In the genomic region with DNA sequence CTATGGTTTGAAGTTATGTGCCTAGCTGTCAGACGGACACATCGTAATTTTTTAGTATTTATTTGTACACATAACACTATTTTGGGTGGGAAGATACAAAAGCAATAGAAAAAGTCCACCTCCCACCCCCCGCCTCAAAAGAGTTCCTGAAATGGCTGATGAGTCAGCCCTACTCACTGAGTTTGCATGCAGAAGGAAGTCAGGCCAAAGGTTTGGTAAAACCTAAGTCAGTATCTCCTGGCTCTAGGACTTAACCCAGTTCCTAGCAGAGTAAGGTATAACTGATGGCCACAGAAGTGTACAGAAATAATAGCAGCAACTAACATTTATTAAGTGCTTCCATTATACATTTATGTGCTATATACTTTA, we compare ENCODE assay signal across 10 cellular contexts. TPM values are rescaled to one million over a fixed set of nuclear protein-coding genes. Genes with fewer than 3 reads are reported as not detected.
A peak's percentile ranks its signal among the peaks of the same experiment; 100 is the strongest.
DNase-seq lines count a peak whose midpoint lies in the region; ATAC-seq, FAIRE-seq and TF ChIP-seq lines count a peak whose summit lies in the region.
"Had no signal": no experiment of that assay in that cellular context is flagged by ENCODE, and none has a peak within 500 bp of the region (broad histone marks: within the 10 kb centered on the region; RNA-seq: fewer than 3 reads in every experiment).

No MANE protein-coding gene starts in this region.

- peak; percentile 65 for DNase-seq in activated CD4-positive, alpha-beta T cell treated with anti-CD3 and anti-CD28 coated beads, Interleukin-2, amount 10 ng/mL, durations not matched to agents 24 days and 14 days
- no peak for DNase-seq in activated CD4-positive, alpha-beta T cell treated with anti-CD3 and anti-CD28 coated beads, Interleukin-2, amount 50 U/mL, for 1 hour
- peak; percentile 42 for DNase-seq in astrocyte (ENCODE audit: low read depth)
- DNase-seq in T-helper 17 cell: no peak
- DNase-seq: anterior cingulate cortex had no signal

- peak overlapping the region; percentile 17 for H3K4me3 ChIP-seq in Loucy (ENCODE audit: low read length, poor library complexity, severe bottlenecking)
- H3K4me3 ChIP-seq in astrocyte (ENCODE audit: insufficient read depth, low read depth, low read length): no peak overlapping the region
- H3K4me3 ChIP-seq in neutrophil (ENCODE audit: low read depth in 1 of 2, low read length in 1 of 2): peak overlapping the region in 1 of 2 experiments; percentile 5

- peak overlapping the region; percentile 2 for H3K4me2 ChIP-seq in Loucy (ENCODE audit: low read depth, low read length, poor library complexity, severe bottlenecking)
- peak overlapping the region; percentile 25 for H3K4me2 ChIP-seq in astrocyte (ENCODE audit: low read length)

- H3K4me1 Mint-ChIP-seq in activated CD4-positive, alpha-beta T cell treated with anti-CD3 and anti-CD28 coated beads, Interleukin-2, amount 10 ng/mL, durations not matched to agents 24 days and 14 days: peaks cover 39% of the 10 kb centered on the region
- peaks cover 29% of the 10 kb centered on the region for H3K4me1 Mint-ChIP-seq in astrocyte (ENCODE audit: low read depth, unreplicated experiment)
- peaks cover 35% of the 10 kb centered on the region for H3K4me1 Mint-ChIP-seq in T-helper 17 cell

- H3K9me3 ChIP-seq in Loucy (ENCODE audit: insufficient read depth, low read depth, low read length): no peaks in the 10 kb centered on the region
- H3K9me3 ChIP-seq in astrocyte (ENCODE audit: insufficient read depth, low read depth, low read length): no peaks in the 10 kb centered on the region
- H3K9me3 ChIP-seq in neutrophil: no peaks in the 10 kb centered on the region
- no peaks in the 10 kb centered on the region for H3K9me3 ChIP-seq in T-helper 17 cell (ENCODE audit: control insufficient read depth, low read length, poor library complexity, severe bottlenecking)

- H4K20me1 ChIP-seq in Loucy (ENCODE audit: insufficient read depth, low read length, poor library complexity, severe bottlenecking): peaks cover 12% of the 10 kb centered on the region
- H4K20me1 ChIP-seq in astrocyte (ENCODE audit: insufficient read depth, low read length): peaks cover 8% of the 10 kb centered on the region

- H3K27ac ChIP-seq in astrocyte (ENCODE audit: low read depth, low read length): no peak overlapping the region
- H3K27ac ChIP-seq in neutrophil: peak overlapping the region; percentile 75

- H3K27me3 ChIP-seq in Loucy (ENCODE audit: insufficient read depth, low read length, poor library complexity, severe bottlenecking): no peaks in the 10 kb centered on the region
- H3K27me3 ChIP-seq in astrocyte (ENCODE audit: insufficient read depth, low read length): no peaks in the 10 kb centered on the region
- H3K27me3 ChIP-seq in neutrophil: no peaks in the 10 kb centered on the region

- H3K27me3 Mint-ChIP-seq in activated CD4-positive, alpha-beta T cell treated with anti-CD3 and anti-CD28 coated beads, Interleukin-2, amount 10 ng/mL, durations not matched to agents 24 days and 14 days: no peaks in the 10 kb centered on the region
- H3K27me3 Mint-ChIP-seq in astrocyte (ENCODE audit: low read depth, unreplicated experiment) (no peaks in the 10 kb centered on the region), T-helper 17 cell (peaks cover under 1% of the 10 kb centered on the region)

- ATAC-seq in GM19351 (IDR thresholded peaks at IDR 0.05; ENCODE audit: unreplicated experiment) (no peak), HG03378 (IDR thresholded peaks at IDR 0.05; ENCODE audit: unreplicated experiment) (no peak), T-helper 17 cell (no peak)

- peak overlapping the region; percentile 81 for H3K27ac Mint-ChIP-seq in activated CD4-positive, alpha-beta T cell treated with anti-CD3 and anti-CD28 coated beads, Interleukin-2, amount 10 ng/mL, durations not matched to agents 24 days and 14 days
- H3K27ac Mint-ChIP-seq in astrocyte (ENCODE audit: unreplicated experiment): no peak overlapping the region
- no peak overlapping the region for H3K27ac Mint-ChIP-seq in T-helper 17 cell

- H3K79me2 ChIP-seq in Loucy (ENCODE audit: insufficient read depth, low read length) (peaks cover 19% of the 10 kb centered on the region), astrocyte (ENCODE audit: insufficient read depth, low read length) (peaks cover 17% of the 10 kb centered on the region)

- H3K4me3 Mint-ChIP-seq in activated CD4-positive, alpha-beta T cell treated with anti-CD3 and anti-CD28 coated beads, Interleukin-2, amount 10 ng/mL, durations not matched to agents 24 days and 14 days: peak overlapping the region; percentile 60
- H3K4me3 Mint-ChIP-seq in astrocyte (ENCODE audit: unreplicated experiment) (no peak overlapping the region), T-helper 17 cell (no peak overlapping the region)

- H3K36me3 ChIP-seq in Loucy (ENCODE audit: insufficient read depth, low read length): no peaks in the 10 kb centered on the region
- H3K36me3 ChIP-seq in astrocyte (ENCODE audit: insufficient read depth, low read length): no peaks in the 10 kb centered on the region
- H3K36me3 ChIP-seq in neutrophil: no peaks in the 10 kb centered on the region

- TF ChIP-seq CTCF in Loucy (conservative IDR thresholded peaks at IDR 0.05; ENCODE audit: low read length): no peak
- no peak for TF ChIP-seq CTCF in astrocyte (IDR thresholded peaks at IDR 0.05; ENCODE audit: insufficient read depth, low read depth, low read length)
- TF ChIP-seq CTCF in neutrophil (IDR thresholded peaks at IDR 0.05): no peak

- H2AFZ ChIP-seq in Loucy (ENCODE audit: low read length): no peak overlapping the region
- H2AFZ ChIP-seq in astrocyte (ENCODE audit: low read depth, low read length): no peak overlapping the region

- intact Hi-C loops in activated CD4-positive, alpha-beta T cell treated with anti-CD3 and anti-CD28 coated beads, Interleukin-2, amount 10 ng/mL, durations not matched to agents 24 days and 14 days (cut with micrococcal nuclease): loop anchor here (1.0 to 10.0 kb wide), 5 partner anchors 12 to 122 kb away; partner anchors contain the start of gene MSMO1

- H3K36me3 Mint-ChIP-seq in activated CD4-positive, alpha-beta T cell treated with anti-CD3 and anti-CD28 coated beads, Interleukin-2, amount 10 ng/mL, durations not matched to agents 24 days and 14 days (ENCODE audit: low read depth): peaks cover 9% of the 10 kb centered on the region
- H3K36me3 Mint-ChIP-seq in astrocyte (ENCODE audit: low read depth, unreplicated experiment): no peaks in the 10 kb centered on the region
- peaks cover 6% of the 10 kb centered on the region for H3K36me3 Mint-ChIP-seq in T-helper 17 cell (ENCODE audit: low read depth)

- H3K9ac ChIP-seq in Loucy (ENCODE audit: low read depth, low read length, poor library complexity, severe bottlenecking) (no peak overlapping the region), astrocyte (ENCODE audit: low read length) (no peak overlapping the region)

- no peaks in the 10 kb centered on the region for H3K9me2 ChIP-seq in Loucy (replicated peaks; ENCODE audit: low read depth, low read length)

- H3K4me1 ChIP-seq in Loucy (ENCODE audit: insufficient read depth, low read length, poor library complexity, severe bottlenecking): peaks cover 21% of the 10 kb centered on the region
- peaks cover 18% of the 10 kb centered on the region for H3K4me1 ChIP-seq in astrocyte (ENCODE audit: insufficient read depth, low read length)
- peaks cover 42 to 50% of the 10 kb centered on the region in 2 experiments for H3K4me1 ChIP-seq in neutrophil (ENCODE audit: control insufficient read depth in 1 of 2, insufficient read depth in 1 of 2, low read depth in 1 of 2, low read length in 1 of 2)

- no peaks in the 10 kb centered on the region for H3K9me3 Mint-ChIP-seq in activated CD4-positive, alpha-beta T cell treated with anti-CD3 and anti-CD28 coated beads, Interleukin-2, amount 10 ng/mL, durations not matched to agents 24 days and 14 days
- H3K9me3 Mint-ChIP-seq in astrocyte (ENCODE audit: unreplicated experiment): no peaks in the 10 kb centered on the region

- no peak for FAIRE-seq in astrocyte (lab: Jason Lieb, UNC)
- FAIRE-seq: H54 had no signal

- H3F3A ChIP-seq in Loucy (ENCODE audit: low read depth): no peaks in the 10 kb centered on the region

RNA-seq across cellular contexts. Expression of gene KLHL2, which starts 2.9 kb away (rescaled TPM):
- 39.5 and 42.7 TPM in 2 replicates for total RNA-seq in activated CD4-positive, alpha-beta T cell treated with anti-CD3 and anti-CD28 coated beads, Interleukin-2, amount 10 ng/mL, durations not matched to agents 24 days and 14 days
- 26.2 and 28.2 TPM in 2 replicates for total RNA-seq in astrocyte
- total RNA-seq in T-helper 17 cell: 10 to 100 TPM; 14.9 to 16.7 TPM

Comparison
In these comparisons a context has a peak if more than half of its experiments do, and no peak if none do; other contexts are left out.
1. DNase-seq: peak in activated CD4-positive, alpha-beta T cell treated with anti-CD3 and anti-CD28 coated beads, Interleukin-2, amount 10 ng/mL, durations not matched to agents 24 days and 14 days (single experiment) and astrocyte (single experiment); none in activated CD4-positive, alpha-beta T cell treated with anti-CD3 and anti-CD28 coated beads, Interleukin-2, amount 50 U/mL, for 1 hour (single experiment) and T-helper 17 cell (0 of 3).